Comparison of ENCODE assay signal across 8 cellular contexts in genomic region chr17:50865060-50865867, GRCh38. TPM values are rescaled to one million over a fixed set of nuclear protein-coding genes. Genes with fewer than 3 reads are reported as not detected.
A peak's percentile ranks its signal among the peaks of the same experiment; 100 is the strongest.
DNase-seq lines count a peak whose midpoint lies in the region; ATAC-seq and TF ChIP-seq lines count a peak whose summit lies in the region.

No MANE protein-coding gene starts in this region.

- H3K36me3 Mint-ChIP-seq in Caco-2 (ENCODE audit: insufficient read depth, unreplicated experiment) (peaks cover 70% of the 10 kb centered on the region), progenitor cell of endocrine pancreas (ENCODE audit: insufficient read depth) (peaks cover 14% of the 10 kb centered on the region)

- H3K36me3 ChIP-seq in Caco-2 (ENCODE audit: control insufficient read depth, insufficient read depth, low read length): peaks cover 7% of the 10 kb centered on the region
- H3K36me3 ChIP-seq in right atrium auricular region: peaks cover 27% of the 10 kb centered on the region

- no peaks in the 10 kb centered on the region for H3K9me3 Mint-ChIP-seq in Caco-2 (ENCODE audit: unreplicated experiment)
- no peaks in the 10 kb centered on the region for H3K9me3 Mint-ChIP-seq in progenitor cell of endocrine pancreas (ENCODE audit: low read depth)

- H3K27me3 ChIP-seq in Caco-2 (replicated peaks; ENCODE audit: control insufficient read depth, insufficient read depth, low read length) (no peaks in the 10 kb centered on the region), right atrium auricular region (no peaks in the 10 kb centered on the region)

- in situ Hi-C loops in KBM-7 (cut with MboI; ENCODE audit: low pct_unique_long_range_greater_than_20kb, low sequenced_read_pairs): no loop called here
- in situ Hi-C loops in SK-MEL-5 (cut with HindIII; ENCODE audit: low pct_unique_long_range_greater_than_20kb, low sequenced_read_pairs): no loop called here

- H3K4me3 ChIP-seq in Caco-2 (ENCODE audit: low read depth, low read length) (peak overlapping the region; percentile 96), right atrium auricular region (peak overlapping the region; percentile 80 to 89)

- H3K27ac Mint-ChIP-seq in Caco-2 (ENCODE audit: unreplicated experiment): peak overlapping the region; percentile 89
- peak overlapping the region; percentile 99 for H3K27ac Mint-ChIP-seq in progenitor cell of endocrine pancreas

- H3K27me3 Mint-ChIP-seq in Caco-2 (ENCODE audit: insufficient read depth, unreplicated experiment): no peaks in the 10 kb centered on the region
- H3K27me3 Mint-ChIP-seq in progenitor cell of endocrine pancreas: no peaks in the 10 kb centered on the region

- DNase-seq in Caco-2 (peak; percentile 73 to 79), KBM-7 (peak; percentile 64), SK-MEL-5 (ENCODE audit: low read depth, low spot score) (peak; percentile 57), amniotic epithelial cell (ENCODE audit: low read depth) (peak; percentile 50), right atrium auricular region (ENCODE audit: low spot score) (no peak), progenitor cell of endocrine pancreas (ENCODE audit: low spot score, unreplicated experiment) (peak; percentile 22), cortex of kidney (lab: John Stamatoyannopoulos, UW) (no peak)

- POLR2A ChIA-PET in Caco-2 (lab: Charles Lee): interaction anchor here (0.5 to 5.6 kb wide), 37 partner anchors 9 to 1451 kb away, joined by 3 to 296 read pairs (median 14); partner anchors contain the start of genes CACNA1G, LUC7L3 and PHB1

- intact Hi-C loops in Caco-2 (cut with micrococcal nuclease; ENCODE audit: unreplicated experiment): loop anchor here (5.0 kb wide), 2 partner anchors 287 to 302 kb away; partner anchors contain the start of genes NME1 and NME2

- peak; percentile 5 for ATAC-seq in GM21515 (IDR thresholded peaks at IDR 0.05; ENCODE audit: unreplicated experiment)

- peaks cover 15% of the 10 kb centered on the region for H3K4me1 ChIP-seq in Caco-2
- H3K4me1 ChIP-seq in right atrium auricular region: peaks cover 0 to 45% of the 10 kb centered on the region in 2 donors

- no peaks in the 10 kb centered on the region for H3K9me3 ChIP-seq in Caco-2
- no peaks in the 10 kb centered on the region for H3K9me3 ChIP-seq in right atrium auricular region

- H3K4me1 Mint-ChIP-seq in Caco-2 (ENCODE audit: low read depth, unreplicated experiment) (peaks cover 23% of the 10 kb centered on the region), progenitor cell of endocrine pancreas (ENCODE audit: low read depth) (peaks cover 39% of the 10 kb centered on the region)

- no TSS peak for BruUV-seq in Caco-2 (replicated peaks; lab: Mats Ljungman, UMichigan)

- peak overlapping the region; percentile 100 for H3K27ac ChIP-seq in right atrium auricular region

- CTCF ChIA-PET in Caco-2 (lab: Charles Lee): interaction anchor here (0.9 to 4.0 kb wide), 12 partner anchors 12 to 102 kb away, joined by 3 to 40 read pairs (median 8); no protein-coding TSS in a partner anchor

- TF ChIP-seq CTCF in Caco-2 (IDR thresholded peaks at IDR 0.05; ENCODE audit: insufficient read depth in 1 of 2, low read depth in 1 of 2, low read length in 1 of 2, severe bottlenecking in 1 of 2, unreplicated experiment in 1 of 2): peak in 1 of 2 experiments; percentile 18
- no peak for TF ChIP-seq CTCF in right atrium auricular region (IDR thresholded peaks at IDR 0.05)
- no peak for TF ChIP-seq CTCF in progenitor cell of endocrine pancreas (IDR thresholded peaks at IDR 0.05; ENCODE audit: unreplicated experiment)

- H3K4me3 Mint-ChIP-seq in Caco-2 (ENCODE audit: unreplicated experiment): peak overlapping the region; percentile 79
- H3K4me3 Mint-ChIP-seq in progenitor cell of endocrine pancreas (ENCODE audit: low read depth): peak overlapping the region; percentile 93

RNA-seq across cellular contexts. Expression of gene TOB1, which starts 0.9 kb away (rescaled TPM):
- total RNA-seq in Caco-2 (2022) (114 TPM in 2 replicates), right atrium auricular region (10 to 100 TPM; 29.0 to 31.0 TPM), progenitor cell of endocrine pancreas (41.0 and 43.9 TPM in 2 replicates)
- 23.3 and 23.7 TPM in 2 replicates for total RNA-seq in SK-MEL-5 (2014; rRNA removed; shearing (Covaris generic))
- 36.6 and 37.5 TPM in 2 replicates for polyA plus RNA-seq in SK-MEL-5 (2015; cell fraction: cytosol; rRNA removed)
- polyA plus RNA-seq in SK-MEL-5 (2015; cell fraction: nucleus; rRNA removed): 18.2 and 22.4 TPM in 2 replicates

RNA-seq across cellular contexts. Expression of gene WFIKKN2, which starts 29.9 kb away (rescaled TPM):
- total RNA-seq in Caco-2 (2022): not detected in 2 replicates
- not detected in 2 replicates for total RNA-seq in SK-MEL-5 (2014; rRNA removed; shearing (Covaris generic))
- not detected in 2 replicates for polyA plus RNA-seq in SK-MEL-5 (2015; cell fraction: cytosol; rRNA removed)
- not detected in 2 replicates for polyA plus RNA-seq in SK-MEL-5 (2015; cell fraction: nucleus; rRNA removed)
- total RNA-seq in right atrium auricular region: under 1 TPM; 0.26 to 0.31 TPM
- total RNA-seq in progenitor cell of endocrine pancreas: not detected in 2 replicates

Comparison
In these comparisons a context has a peak if more than half of its experiments do, and no peak if none do; other contexts are left out.
1. DNase-seq: peak in Caco-2 (2 of 2), KBM-7 (single experiment), SK-MEL-5 (single experiment), amniotic epithelial cell (single experiment) and progenitor cell of endocrine pancreas (single experiment); none in right atrium auricular region (single experiment) and cortex of kidney (single experiment).